Comparison of ENCODE assay signal across 8 cellular contexts in genomic region chr5:157917909-157918809, GRCh38. TPM values are rescaled to one million over a fixed set of nuclear protein-coding genes. Genes with fewer than 3 reads are reported as not detected.
DNase-seq lines count a peak whose midpoint lies in the region; ATAC-seq, FAIRE-seq and TF ChIP-seq lines count a peak whose summit lies in the region.

No MANE protein-coding gene starts in this region.

- intact Hi-C loops in pancreas (cut with DNase I) (no loop called here), uterus (cut with DNase I; ENCODE audit: low total_unique reads) (no loop called here)

- TF ChIP-seq POLR2A in uterus (IDR thresholded peaks at IDR 0.05) = no peak

- no peaks in the 10 kb centered on the region for H3K9me3 ChIP-seq in OCI-LY3 (ENCODE audit: insufficient read depth, low read length)
- no peaks in the 10 kb centered on the region for H3K9me3 ChIP-seq in pancreas
- no peaks in the 10 kb centered on the region for H3K9me3 ChIP-seq in uterus

- H3K4me1 ChIP-seq in OCI-LY3 (ENCODE audit: low read length) (peaks cover 70% of the 10 kb centered on the region), pancreas (peaks cover 9 to 19% (median 19%) of the 10 kb centered on the region in 3 donors), uterus (no peaks in the 10 kb centered on the region)

- no peaks in the 10 kb centered on the region for H3K79me2 ChIP-seq in OCI-LY3 (ENCODE audit: low read length)

- H3K27me3 ChIP-seq in OCI-LY3 (ENCODE audit: low read depth, low read length) (no peaks in the 10 kb centered on the region), pancreas (no peaks in the 10 kb centered on the region), uterus (no peaks in the 10 kb centered on the region)

- 66 to 72% methylated on average over 8 of the region's 8 CpGs for WGBS in pancreas, 2 donors

- H3K9ac ChIP-seq in OCI-LY3 (ENCODE audit: low read length) = peak overlapping the region; percentile 71

- TF ChIP-seq CTCF in OCI-LY3 (IDR thresholded peaks at IDR 0.05; ENCODE audit: low read depth, low read length) = peak; percentile 72
- peak; percentile 64 for TF ChIP-seq CTCF in fibroblast of pulmonary artery (IDR thresholded peaks at IDR 0.05; ENCODE audit: low read length, missing control alignments)
- TF ChIP-seq CTCF in pancreas (IDR thresholded peaks at IDR 0.05) = peak in 3 of 4 donors; percentile 12 to 32 (median 12)
- TF ChIP-seq CTCF in uterus (IDR thresholded peaks at IDR 0.05) = peak; percentile 11 to 27 (median 24)

- H3K36me3 ChIP-seq in OCI-LY3 (replicated peaks; ENCODE audit: low read depth, low read length) (no peaks in the 10 kb centered on the region), pancreas (no peaks in the 10 kb centered on the region), uterus (no peaks in the 10 kb centered on the region)

- DNase-seq in NCI-H2196 (lab: John Stamatoyannopoulos, UW; ENCODE audit: unreplicated experiment) (peak; percentile 27), NCI-H2196 treated with DMSO at 0.1 percent for 48 hours (lab: John Stamatoyannopoulos, UW; ENCODE audit: unreplicated experiment) (no peak), fibroblast of pulmonary artery (ENCODE audit: low read depth) (peak; percentile 81), pancreas (peak in 5 of 6 donors; percentile 48 to 71 (median 61)), uterus (peak; percentile 52 to 59)
- peak; percentile 57 for DNase-seq in activated T-cell treated with anti-CD3 and anti-CD28 coated beads, Interleukin-2, amount 50 U/mL, for 1 hour

- H3K4me3 ChIP-seq in OCI-LY3 (ENCODE audit: low read length) (peak overlapping the region; percentile 51), fibroblast of pulmonary artery (replicated peaks; ENCODE audit: low read depth, low read length) (no peak overlapping the region), pancreas (no peak overlapping the region), uterus (no peak overlapping the region)

- H4K20me1 ChIP-seq in OCI-LY3 (ENCODE audit: insufficient read depth, low read length) = no peaks in the 10 kb centered on the region

- peak overlapping the region; percentile 67; the same call in 1 of the 2 replicates for H2AFZ ChIP-seq in OCI-LY3 (ENCODE audit: low read depth, low read length)

- no peak for FAIRE-seq in pancreas (lab: Jason Lieb, UNC)

- peak overlapping the region; percentile 53 for H3K27ac ChIP-seq in OCI-LY3 (ENCODE audit: low read length)
- peak overlapping the region in 3 of 4 donors; percentile 12 to 47 (median 34) for H3K27ac ChIP-seq in pancreas
- no peak overlapping the region for H3K27ac ChIP-seq in uterus

- peak overlapping the region; percentile 99 for H3K4me2 ChIP-seq in OCI-LY3 (ENCODE audit: low read length)

- ATAC-seq in HG03095 (IDR thresholded peaks at IDR 0.05; ENCODE audit: unreplicated experiment) = peak; percentile 66
- ATAC-seq in pancreas = peak; percentile 31 to 68 (median 63)

RNA-seq across cellular contexts. Expression of gene CLINT1, which starts 59.2 kb away (rescaled TPM):
- total RNA-seq in pancreas (10 to 100 TPM; 32.7 to 62.5 (median 37.9) TPM), uterus (10 to 100 TPM; 36.6 to 96.0 (median 55.3) TPM)
- 10 to 100 TPM; 23.5 to 47.6 TPM for polyA plus RNA-seq in pancreas

Comparison
In these comparisons a context has a peak if more than half of its experiments do, and no peak if none do; other contexts are left out.
1. H3K27ac ChIP-seq: peak in OCI-LY3 (single experiment) and pancreas (3 of 4); none in uterus (0 of 2).
2. CTCF ChIP-seq: peak in every context shown above with its lines; median percentile 72 in OCI-LY3; 64 in fibroblast of pulmonary artery; 24 in uterus; 12 in pancreas.